7 cellular contexts compared by ENCODE assay signal in the genomic region with DNA sequence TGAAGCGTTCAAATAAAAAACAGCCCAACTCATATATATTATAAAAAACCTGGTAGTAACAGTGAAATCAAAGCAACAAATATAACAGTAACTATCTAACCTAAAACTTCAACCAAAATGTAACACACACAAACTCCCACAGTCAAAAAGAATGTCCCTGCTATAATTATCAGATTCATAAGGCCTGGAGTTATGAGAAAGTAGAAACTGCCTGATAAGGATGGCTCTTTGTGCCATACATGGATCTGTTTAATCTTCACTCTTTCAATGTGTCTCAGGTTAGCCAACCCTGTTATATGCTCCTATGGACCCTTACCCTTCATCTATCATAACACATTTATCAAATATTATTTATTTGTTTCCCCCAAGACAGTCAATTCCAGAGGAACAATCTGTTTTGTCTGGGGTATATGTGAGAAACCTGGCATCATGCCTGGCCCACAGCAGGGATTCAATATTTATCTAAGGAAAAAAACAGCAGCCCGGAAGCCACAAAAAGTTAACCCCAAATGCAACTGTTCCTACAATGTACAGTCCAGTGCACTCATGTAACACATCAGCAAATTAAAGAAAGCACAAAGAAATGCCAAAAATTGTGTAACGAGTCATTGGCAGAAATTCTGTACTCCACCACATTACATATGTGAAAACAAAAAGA.
DNase-seq lines count a peak whose midpoint lies in the region; TF ChIP-seq lines count a peak whose summit lies in the region.
"Not testable (repeated sequence)": the region's sequence is repeated elsewhere in the genome, so short reads cannot be mapped to it uniquely, and the experiment has no call there.

No MANE protein-coding gene starts in this region.

- not testable (repeated sequence) for H3K4me1 ChIP-seq in adipocyte (ENCODE audit: control insufficient read depth, insufficient read depth, low read length)

- H3K36me3 ChIP-seq in adipocyte (ENCODE audit: control insufficient read depth, insufficient read depth, low read length, severe bottlenecking) = not testable (repeated sequence)

- H3K9ac ChIP-seq in adipocyte (ENCODE audit: low read length) = not testable (repeated sequence)

- not testable (repeated sequence) for H3K4me3 ChIP-seq in adipocyte (ENCODE audit: low read length); choroid plexus epithelial cell (ENCODE audit: low read depth, low read length)

- DNase-seq in DMS53 (lab: John Stamatoyannopoulos, UW) = peak; percentile 11
- peak; percentile 6 for DNase-seq in NCI-H1092 treated with DMSO at 0.1 percent for 48 hours (lab: John Stamatoyannopoulos, UW)
- DNase-seq in NCI-H748 (lab: John Stamatoyannopoulos, UW; ENCODE audit: unreplicated experiment) = peak; percentile 8
- DNase-seq in adipocyte (ENCODE audit: low read depth) = peak; percentile 19
- DNase-seq in choroid plexus epithelial cell (ENCODE audit: low read depth) = peak; percentile 78
- peak; percentile 26 for DNase-seq in glomerular visceral epithelial cell (ENCODE audit: extremely low spot score)
- DNase-seq in non-pigmented ciliary epithelial cell (ENCODE audit: low read depth) = peak; percentile 19

- H3K27me3 ChIP-seq in adipocyte (replicated peaks; ENCODE audit: control insufficient read depth, insufficient read depth, low read length) = not testable (repeated sequence)

- H3K9me3 ChIP-seq in adipocyte (ENCODE audit: control insufficient read depth, low read length) = not testable (repeated sequence)

- TF ChIP-seq CTCF in choroid plexus epithelial cell (conservative IDR thresholded peaks at IDR 0.05; ENCODE audit: low read depth, low read length) = not testable (repeated sequence)

Comparison
In these comparisons a context has a peak if more than half of its experiments do, and no peak if none do; other contexts are left out.
1. DNase-seq: peak in every context shown above with its lines; median percentile 78 in choroid plexus epithelial cell; 26 in glomerular visceral epithelial cell; 19 in adipocyte; 19 in non-pigmented ciliary epithelial cell; 11 in DMS53; 8 in NCI-H748; 6 in NCI-H1092 treated with DMSO at 0.1 percent for 48 hours.